ENCODE assay signal across 1 cellular context in genomic region chr19:8208119-8208709, GRCh38.
TF ChIP-seq lines count a peak whose summit lies in the region.

No MANE protein-coding gene starts in this region.

TF ChIP-seq in HepG2, 621 proteins besides CTCF, POLR2A, EP300 and RAD21 (continued from another document):
- TF ChIP-seq CERS6 (CRISPR knock-in tag; IDR thresholded peaks at IDR 0.05) (no peak), E2F2 (CRISPR knock-in tag; IDR thresholded peaks at IDR 0.05; ENCODE audit: borderline replicate concordance) (no peak), BRD4 (CRISPR knock-in tag; IDR thresholded peaks at IDR 0.05) (no peak), ZNF101 (CRISPR knock-in tag; IDR thresholded peaks at IDR 0.05; ENCODE audit: borderline replicate concordance, low read depth) (no peak), SRSF1 (optimal IDR thresholded peaks at IDR 0.05; ENCODE audit: low read depth, low read length) (peak; percentile 36), ZNF563 (CRISPR knock-in tag; IDR thresholded peaks at IDR 0.05) (peak; percentile 53; the same call in 1 of the 2 replicates), SOX13 (IDR thresholded peaks at IDR 0.05) (no peak), SOX13 (CRISPR knock-in tag; conservative IDR thresholded peaks at IDR 0.05 in 1 of 2, IDR thresholded peaks at IDR 0.05 in 1 of 2) (no peak), FOXO4 (CRISPR knock-in tag; conservative IDR thresholded peaks at IDR 0.05) (0 out of 2 replicates have a peak, but pooled peaks have one; percentile 32), ZNF557 (CRISPR knock-in tag; IDR thresholded peaks at IDR 0.05) (no peak), ARID4A (CRISPR knock-in tag; IDR thresholded peaks at IDR 0.05; ENCODE audit: borderline replicate concordance) (0 out of 2 replicates have a peak, but pooled peaks have one; percentile 41), ZNF781 (CRISPR knock-in tag; IDR thresholded peaks at IDR 0.05; ENCODE audit: borderline replicate concordance, not compliant biosample characterization) (no peak), ARID2 (CRISPR knock-in tag; IDR thresholded peaks at IDR 0.05; ENCODE audit: borderline replicate concordance) (no peak), HDAC2 (CRISPR knock-in tag; IDR thresholded peaks at IDR 0.05) (0 out of 2 replicates have a peak, but pooled peaks have one; percentile 6), SKI (IDR thresholded peaks at IDR 0.05; ENCODE audit: partially characterized antibody) (peak; percentile 74)
